ENCODE assay signal across 21 cellular contexts in the genomic region with DNA sequence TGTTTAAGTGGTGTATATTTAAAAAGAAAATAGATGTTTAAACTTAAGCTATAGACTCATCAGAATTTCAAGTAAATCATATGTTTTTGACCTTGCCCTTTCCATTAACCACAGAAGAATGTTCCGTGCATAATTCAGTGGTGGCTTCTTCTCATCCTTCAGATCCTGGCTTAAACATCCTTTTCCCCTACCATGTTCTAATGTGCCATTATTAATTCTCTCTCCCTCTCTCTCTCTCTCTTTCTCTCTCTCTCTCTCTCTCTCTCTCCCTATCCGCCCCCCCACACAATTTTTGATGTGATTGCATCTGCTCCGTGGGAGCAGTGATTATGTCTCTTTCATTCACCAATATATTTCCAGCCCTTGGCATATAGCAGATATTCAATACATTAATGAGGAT.
"Had no signal": no experiment of that assay in that cellular context is flagged by ENCODE, and none has a peak within 500 bp of the region (broad histone marks: within the 10 kb centered on the region; RNA-seq: fewer than 3 reads in every experiment).

No MANE protein-coding gene starts in this region.

- H3K27ac ChIP-seq: colonic mucosa, epithelial cell of prostate, esophagus squamous epithelium, gastrocnemius medialis, heart right ventricle, left lung, lower lobe of right lung had no signal

- H3K27me3 ChIP-seq: colonic mucosa, esophagus squamous epithelium, gastrocnemius medialis, heart right ventricle, left lung had no signal

- H3K4me1 ChIP-seq: colonic mucosa, esophagus squamous epithelium, gastrocnemius medialis, left lung, lower lobe of right lung had no signal

- H3K36me3 ChIP-seq: colonic mucosa, esophagus squamous epithelium, gastrocnemius medialis, left lung, lower lobe of right lung had no signal

- DNase-seq: colonic mucosa; cortex of kidney; effector CD8-positive, alpha-beta T cell; effector memory CD8-positive, alpha-beta T cell; endodermal cell; erythroblast; esophagus squamous epithelium; foreskin fibroblast; foreskin melanocyte; gastrocnemius medialis; glutamatergic neuron; head of caudate nucleus; heart right ventricle; hippocampal formation; left cardiac atrium; left lung; left ventricle myocardium superior; lower lobe of right lung; mesenchymal stem cell; mucosa of descending colon had no signal

- H3K4me3 ChIP-seq: colonic mucosa, esophagus squamous epithelium, gastrocnemius medialis, heart right ventricle, left lung, lower lobe of right lung, mucosa of descending colon had no signal

- H3K9me3 ChIP-seq: colonic mucosa, gastrocnemius medialis, mucosa of descending colon had no signal
